Comparison of ENCODE assay signal across 1 cellular context in the genomic region with DNA sequence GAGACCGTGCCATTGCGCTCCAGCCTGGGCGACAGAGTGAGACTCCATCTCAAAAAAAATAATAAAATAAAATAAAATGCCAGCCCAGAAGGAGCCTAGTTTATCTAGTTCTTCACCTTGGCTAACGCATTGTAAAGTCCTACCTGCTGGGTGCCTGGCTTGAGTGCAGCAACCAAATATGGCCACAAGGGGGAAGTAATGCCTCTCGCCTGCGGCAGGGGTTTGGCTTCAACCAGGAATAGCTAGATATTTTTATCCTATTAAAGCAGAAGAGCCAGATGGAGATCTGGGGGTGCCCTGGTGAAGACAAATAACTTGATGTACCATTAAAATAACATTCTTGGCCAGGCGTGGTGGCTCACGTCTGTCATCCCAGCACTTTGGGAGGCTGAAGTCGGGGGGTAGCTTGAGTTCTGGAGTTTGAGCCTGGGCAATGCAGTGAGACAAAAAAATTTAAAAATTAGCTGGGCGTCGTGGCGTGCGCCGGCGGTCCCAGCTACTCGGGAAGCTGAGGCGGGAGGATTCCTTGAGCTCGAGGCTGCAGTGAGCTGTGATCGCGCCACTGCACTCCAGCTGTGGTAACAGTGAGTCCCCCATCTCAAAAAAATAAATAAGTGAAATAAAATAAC.
TF ChIP-seq lines count a peak whose summit lies in the region.

No MANE protein-coding gene starts in this region.

TF ChIP-seq in SK-N-SH treated with all-trans-retinoic acid at 6 μM for 48 hours, 23 proteins besides CTCF, POLR2A, EP300 and RAD21 (continued from another document):
- TF ChIP-seq, protein P1, sequence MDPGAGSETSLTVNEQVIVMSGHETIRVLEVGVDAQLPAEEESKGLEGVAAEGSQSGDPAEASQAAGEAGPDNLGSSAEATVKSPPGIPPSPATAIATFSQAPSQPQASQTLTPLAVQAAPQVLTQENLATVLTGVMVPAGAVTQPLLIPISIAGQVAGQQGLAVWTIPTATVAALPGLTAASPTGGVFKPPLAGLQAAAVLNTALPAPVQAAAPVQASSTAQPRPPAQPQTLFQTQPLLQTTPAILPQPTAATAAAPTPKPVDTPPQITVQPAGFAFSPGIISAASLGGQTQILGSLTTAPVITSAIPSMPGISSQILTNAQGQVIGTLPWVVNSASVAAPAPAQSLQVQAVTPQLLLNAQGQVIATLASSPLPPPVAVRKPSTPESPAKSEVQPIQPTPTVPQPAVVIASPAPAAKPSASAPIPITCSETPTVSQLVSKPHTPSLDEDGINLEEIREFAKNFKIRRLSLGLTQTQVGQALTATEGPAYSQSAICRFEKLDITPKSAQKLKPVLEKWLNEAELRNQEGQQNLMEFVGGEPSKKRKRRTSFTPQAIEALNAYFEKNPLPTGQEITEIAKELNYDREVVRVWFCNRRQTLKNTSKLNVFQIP (CRISPR knock-in tag; IDR thresholded peaks at IDR 0.05; ENCODE audit: borderline replicate concordance, low read depth) = no peak
- TF ChIP-seq SNAI2 (CRISPR knock-in tag; IDR thresholded peaks at IDR 0.05) (no peak), TCF4 (CRISPR knock-in tag; IDR thresholded peaks at IDR 0.05; ENCODE audit: borderline replicate concordance) (no peak), RARB (CRISPR knock-in tag; IDR thresholded peaks at IDR 0.05) (no peak), CREB5 (CRISPR knock-in tag; IDR thresholded peaks at IDR 0.05; ENCODE audit: low read depth) (no peak)
